ENCODE assay signal across 1 cellular context in the genomic region with DNA sequence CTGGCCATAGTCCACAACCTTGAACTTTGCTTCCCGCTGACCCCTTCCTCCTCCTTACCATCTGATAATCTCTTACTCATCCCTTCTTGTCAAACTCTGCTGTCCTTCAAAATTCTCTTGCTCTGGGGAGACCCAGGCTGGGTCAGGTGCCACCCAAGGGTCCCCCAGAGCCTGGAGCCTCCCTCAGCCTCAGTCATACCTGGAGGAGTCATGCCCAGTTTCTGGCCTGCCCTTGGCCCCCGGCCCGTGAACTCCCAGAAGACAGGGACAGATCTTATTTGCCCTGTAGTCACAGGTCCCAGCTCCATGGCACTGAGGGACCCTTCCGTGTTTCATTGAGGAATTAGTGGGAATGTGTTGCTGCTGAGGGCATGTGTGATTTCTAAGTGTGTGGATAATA.
TF ChIP-seq lines count a peak whose summit lies in the region.

No MANE protein-coding gene starts in this region.

TF ChIP-seq in WTC11, 78 proteins besides CTCF, POLR2A, EP300 and RAD21 (continued from another document):
- no peak for TF ChIP-seq ATF2 (CRISPR knock-in tag; IDR thresholded peaks at IDR 0.05; ENCODE audit: borderline replicate concordance, low read depth)
